ENCODE assay signal across 30 cellular contexts in the genomic region with DNA sequence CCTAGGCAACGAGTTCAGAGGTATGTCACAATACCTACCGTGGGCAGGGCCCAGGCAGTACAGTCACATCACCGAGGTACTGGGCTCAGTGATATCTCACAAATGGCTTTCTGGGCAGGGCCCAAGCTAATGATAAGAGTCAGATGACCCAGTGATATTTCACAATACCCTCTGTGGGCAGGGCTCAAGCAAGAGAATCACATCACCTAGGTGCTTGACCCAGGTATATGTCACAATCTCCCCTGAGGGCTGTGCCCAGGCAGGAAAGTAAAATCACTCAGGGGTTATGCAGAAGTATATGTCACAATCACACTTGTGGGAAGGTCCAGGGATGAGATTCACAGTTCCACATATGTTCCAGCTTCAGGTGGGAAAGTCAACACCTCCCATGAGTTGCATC. TPM values are rescaled to one million over a fixed set of nuclear protein-coding genes. Genes with fewer than 3 reads are reported as not detected.
A peak's percentile ranks its signal among the peaks of the same experiment; 100 is the strongest.
DNase-seq lines count a peak whose midpoint lies in the region; ATAC-seq and TF ChIP-seq lines count a peak whose summit lies in the region.
"Had no signal": no experiment of that assay in that cellular context is flagged by ENCODE, and none has a peak within 500 bp of the region (broad histone marks: within the 10 kb centered on the region; RNA-seq: fewer than 3 reads in every experiment).

No MANE protein-coding gene starts in this region.

- no peak for TF ChIP-seq POLR2A in IMR-90 (IDR thresholded peaks at IDR 0.05; ENCODE audit: low read depth, low read length)

- POLR2A ChIA-PET in IMR-90 (lab: Charles Lee; ENCODE audit: unreplicated experiment), result no interaction called here

- no peaks in the 10 kb centered on the region for H3K79me2 ChIP-seq in trophoblast cell (ENCODE audit: control insufficient read depth, insufficient read depth, low read length, poor library complexity)

- no peak overlapping the region for H4K91ac ChIP-seq in IMR-90 (ENCODE audit: insufficient read depth, low read depth, low read length)
- H4K91ac ChIP-seq in trophoblast cell (ENCODE audit: low read depth, low read length), result no peak overlapping the region

- no peaks in the 10 kb centered on the region for H3K9me1 ChIP-seq in IMR-90 (ENCODE audit: insufficient read depth, low read length)

- H3K4me1 ChIP-seq in IMR-90 (ENCODE audit: control insufficient read depth, insufficient read depth, low read length) (no peaks in the 10 kb centered on the region), trophoblast cell (ENCODE audit: control insufficient read depth in 1 of 2, insufficient read depth in 2 of 2, low read length in 2 of 2) (no peaks in the 10 kb centered on the region)
- H3K4me1 ChIP-seq: BE2C, BLaER1, Caco-2 had no signal

- ATAC-seq in IMR-90 (ENCODE audit: low read depth) (no peak), left lobe of liver (no peak), HG02973 (IDR thresholded peaks at IDR 0.05; ENCODE audit: unreplicated experiment) (no peak), left ventricle myocardium superior (no peak)
- ATAC-seq: CD8-positive, alpha-beta T cell; GM12878 had no signal

- peak overlapping the region; percentile 28 for H2AK9ac ChIP-seq in IMR-90 (replicated peaks; ENCODE audit: low read depth, low read length, poor library complexity)

- 60% methylated on average over 2 of the region's 3 CpGs; no CpG with 5 or more reads in 1 of the 2 experiments for WGBS in IMR-90 (ENCODE audit: extremely low coverage in 2 of 2, insufficient read length in 1 of 2), 2 experiments
- WGBS in trophoblast cell (ENCODE audit: extremely low coverage, insufficient coverage, insufficient read length), result no CpG with 5 or more reads among the region's 3 CpGs

- no peak overlapping the region for H4K5ac ChIP-seq in IMR-90 (ENCODE audit: low read depth, low read length)

- no peaks in the 10 kb centered on the region for H3K36me3 ChIP-seq in IMR-90 (ENCODE audit: control insufficient read depth, insufficient read depth, low read length)
- no peaks in the 10 kb centered on the region for H3K36me3 ChIP-seq in trophoblast cell (ENCODE audit: control insufficient read depth in 1 of 2, insufficient read depth in 2 of 2, low read length in 2 of 2)
- H3K36me3 ChIP-seq: BE2C, BLaER1 had no signal

- H3K4me3 ChIP-seq in IMR-90 (ENCODE audit: insufficient read depth, low read depth, low read length), result no peak overlapping the region
- no peak overlapping the region for H3K4me3 ChIP-seq in coronary artery
- no peak overlapping the region for H3K4me3 ChIP-seq in trophoblast cell (ENCODE audit: low read depth, low read length)
- H3K4me3 ChIP-seq: BLaER1, GM12878 had no signal

- H3K9ac ChIP-seq in IMR-90 (ENCODE audit: low read depth, low read length) (no peak overlapping the region), trophoblast cell (ENCODE audit: low read length) (peak overlapping the region; percentile 47)
- H3K9ac ChIP-seq: BLaER1 had no signal

- H2AK5ac ChIP-seq in IMR-90 (ENCODE audit: low read depth, low read length), result no peak overlapping the region
- no peak overlapping the region for H2AK5ac ChIP-seq in trophoblast cell (ENCODE audit: low read length)

- H2AFZ ChIP-seq in IMR-90 (replicated peaks; ENCODE audit: low read length, poor library complexity) (no peak overlapping the region), trophoblast cell (ENCODE audit: insufficient read depth, low read length, poor library complexity) (no peak overlapping the region)

- no TSS peak for BruUV-seq in IMR-90 (replicated peaks; lab: Mats Ljungman, UMichigan)

- H3K56ac ChIP-seq in IMR-90 (ENCODE audit: extremely low read depth, insufficient read depth, low read length), result no peak overlapping the region

- H4K8ac ChIP-seq in IMR-90 (ENCODE audit: low read depth in 2 of 2, low read length in 2 of 2), result no peak overlapping the region
- no peak overlapping the region for H4K8ac ChIP-seq in trophoblast cell (ENCODE audit: low read depth, low read length)

- TF ChIP-seq RAD21 in IMR-90 (IDR thresholded peaks at IDR 0.05; ENCODE audit: low read length), result no peak

- no peaks in the 10 kb centered on the region for H3K27me3 ChIP-seq in IMR-90 (ENCODE audit: control insufficient read depth, insufficient read depth, low read length)
- no peaks in the 10 kb centered on the region for H3K27me3 ChIP-seq in trophoblast cell (ENCODE audit: insufficient read depth, low read length)
- H3K27me3 ChIP-seq: BE2C, BLaER1 had no signal

- H3K79me1 ChIP-seq in IMR-90 (ENCODE audit: low read depth in 1 of 2, low read length in 2 of 2), result no peaks in the 10 kb centered on the region
- H3K79me1 ChIP-seq in trophoblast cell (ENCODE audit: low read length), result no peaks in the 10 kb centered on the region

- DNase-seq in IMR-90 (no peak), coronary artery (ENCODE audit: low spot score) (peak; percentile 8), left lobe of liver (ENCODE audit: low spot score) (peak; percentile 16), trophoblast cell (peak; percentile 59 to 73), D341Med (ENCODE audit: low spot score) (no peak), CD1c-positive myeloid dendritic cell (ENCODE audit: extremely low spot score) (no peak), left ventricle myocardium superior (no peak)
- DNase-seq: 8988T; ACHN; BE2C; C1 segment of cervical spinal cord; Caco-2; Calu3; CD4-positive, alpha-beta T cell; CD8-positive, alpha-beta T cell; DMS 273 treated with DMSO at 0.1 percent for 48 hours; DMS153; DMS53; DMS79; DND-41; EL; GDM1 had no signal

- intact Hi-C loops in IMR-90 (cut with micrococcal nuclease) (no loop called here), left ventricle myocardium superior (cut with micrococcal nuclease) (no loop called here)

- H4K12ac ChIP-seq in trophoblast cell (ENCODE audit: low read depth, low read length), result no peak overlapping the region

- H3K14ac ChIP-seq in IMR-90 (replicated peaks; ENCODE audit: low read depth, low read length) (no peak overlapping the region), trophoblast cell (ENCODE audit: low read length) (no peak overlapping the region)

- no peaks in the 10 kb centered on the region for H4K20me1 ChIP-seq in IMR-90 (ENCODE audit: insufficient read depth, low read length)
- H4K20me1 ChIP-seq: BLaER1 had no signal

- H2BK120ac ChIP-seq in IMR-90 (ENCODE audit: low read depth, low read length) (no peak overlapping the region), trophoblast cell (ENCODE audit: insufficient read depth, low read length, poor library complexity) (no peak overlapping the region)

- H3K23ac ChIP-seq in IMR-90 (ENCODE audit: low read depth, low read length) (no peak overlapping the region), trophoblast cell (ENCODE audit: low read length) (no peak overlapping the region)

- CTCF ChIA-PET in IMR-90 (lab: Yijun Ruan, JAX), result no interaction called here

- no peak for TF ChIP-seq CTCF in IMR-90 (conservative IDR thresholded peaks at IDR 0.05; ENCODE audit: low read depth, low read length)
- no peak for TF ChIP-seq CTCF in coronary artery (IDR thresholded peaks at IDR 0.05)

- no peak overlapping the region for H2BK12ac ChIP-seq in trophoblast cell (ENCODE audit: low read length)

- H3K9me3 ChIP-seq in IMR-90 (ENCODE audit: control insufficient read depth, insufficient read depth, low read length), result peaks cover 50% of the 10 kb centered on the region
- peaks cover 31% of the 10 kb centered on the region for H3K9me3 ChIP-seq in trophoblast cell (ENCODE audit: insufficient read depth, low read depth, low read length)
- H3K9me3 ChIP-seq: Caco-2 had no signal

- H2BK5ac ChIP-seq in IMR-90 (ENCODE audit: low read depth, low read length, poor library complexity, severe bottlenecking) (no peak overlapping the region), trophoblast cell (ENCODE audit: low read depth, low read length, poor library complexity) (no peak overlapping the region)

- in situ Hi-C loops in IMR-90 (cut with MboI; ENCODE audit: low sequenced_read_pairs), result no loop called here

- no peak overlapping the region for H2BK15ac ChIP-seq in IMR-90 (ENCODE audit: low read depth, low read length)

- H2BK20ac ChIP-seq in IMR-90 (ENCODE audit: low read depth, low read length), result no peak overlapping the region

- no peak overlapping the region for H3K4me2 ChIP-seq in IMR-90 (ENCODE audit: low read depth, low read length)
- no peak overlapping the region for H3K4me2 ChIP-seq in trophoblast cell (ENCODE audit: low read length)
- H3K4me2 ChIP-seq: BLaER1 had no signal

- H3K18ac ChIP-seq in IMR-90 (ENCODE audit: low read depth, low read length), result no peak overlapping the region
- no peak overlapping the region for H3K18ac ChIP-seq in trophoblast cell (ENCODE audit: low read length)

- no peak overlapping the region for H3K27ac ChIP-seq in IMR-90 (ENCODE audit: insufficient read depth, low read length)
- H3K27ac ChIP-seq in coronary artery, result no peak overlapping the region
- no peak overlapping the region for H3K27ac ChIP-seq in trophoblast cell (ENCODE audit: low read depth, low read length)
- H3K27ac ChIP-seq: BLaER1 had no signal

- dilution Hi-C loops in IMR-90 (cut with HindIII; ENCODE audit: low sequenced_read_pairs, unreplicated experiment), result no loop called here

- no peak overlapping the region for H3K4ac ChIP-seq in IMR-90 (ENCODE audit: low read depth, low read length)
- H3K4ac ChIP-seq in trophoblast cell (ENCODE audit: low read depth, low read length), result no peak overlapping the region

TF ChIP-seq in IMR-90, 13 proteins besides CTCF, POLR2A, EP300 and RAD21:
- TF ChIP-seq MXI1 (IDR thresholded peaks at IDR 0.05; ENCODE audit: borderline replicate concordance, low read depth, low read length) (no peak), MAFK (IDR thresholded peaks at IDR 0.05; ENCODE audit: low read depth, low read length) (no peak), SMC3 (IDR thresholded peaks at IDR 0.05; ENCODE audit: low read depth, low read length) (no peak), CEBPB (IDR thresholded peaks at IDR 0.05; ENCODE audit: low read depth, low read length) (peak; percentile 50), BHLHE40 (IDR thresholded peaks at IDR 0.05; ENCODE audit: low read depth, low read length) (no peak), CHD1 (IDR thresholded peaks at IDR 0.05; ENCODE audit: low read depth, low read length) (no peak)
- TF ChIP-seq, protein P1, sequence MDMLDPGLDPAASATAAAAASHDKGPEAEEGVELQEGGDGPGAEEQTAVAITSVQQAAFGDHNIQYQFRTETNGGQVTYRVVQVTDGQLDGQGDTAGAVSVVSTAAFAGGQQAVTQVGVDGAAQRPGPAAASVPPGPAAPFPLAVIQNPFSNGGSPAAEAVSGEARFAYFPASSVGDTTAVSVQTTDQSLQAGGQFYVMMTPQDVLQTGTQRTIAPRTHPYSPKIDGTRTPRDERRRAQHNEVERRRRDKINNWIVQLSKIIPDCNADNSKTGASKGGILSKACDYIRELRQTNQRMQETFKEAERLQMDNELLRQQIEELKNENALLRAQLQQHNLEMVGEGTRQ (IDR thresholded peaks at IDR 0.05; ENCODE audit: low read depth, low read length), result no peak

RNA-seq across cellular contexts. Expression of a gene that starts 45.3 kb away (rescaled TPM):
- not detected in 2 replicates for total RNA-seq in IMR-90 (2012; rRNA removed)
- polyA plus RNA-seq in IMR-90 (2012; rRNA removed), result not detected in 2 replicates
- polyA plus RNA-seq in IMR-90 (2012; cell fraction: cytosol; rRNA removed), result not detected in 2 replicates
- polyA plus RNA-seq in IMR-90 (2012; cell fraction: nucleus; rRNA removed; ENCODE audit: low replicate concordance), result not detected in 2 replicates
- not detected for total RNA-seq in left lobe of liver
- not detected in 2 replicates for polyA plus RNA-seq in trophoblast cell (2013)
- total RNA-seq in left ventricle myocardium superior, result not detected
- total RNA-seq: A673; Caco-2; Calu3; CD4-positive, alpha-beta T cell; CD8-positive, alpha-beta T cell; Daoy; G401; GM12878 had no signal
- polyA plus RNA-seq: AG04450, CD14-positive monocyte, GM12878 had no signal

Comparison
In these comparisons a context has a peak if more than half of its experiments do, and no peak if none do; other contexts are left out.
1. DNase-seq: peak in coronary artery (single experiment), left lobe of liver (single experiment) and trophoblast cell (2 of 2); none in IMR-90 (single experiment), D341Med (single experiment), CD1c-positive myeloid dendritic cell (single experiment) and left ventricle myocardium superior (single experiment).